Comparison of ENCODE assay signal across 9 cellular contexts in the genomic region with DNA sequence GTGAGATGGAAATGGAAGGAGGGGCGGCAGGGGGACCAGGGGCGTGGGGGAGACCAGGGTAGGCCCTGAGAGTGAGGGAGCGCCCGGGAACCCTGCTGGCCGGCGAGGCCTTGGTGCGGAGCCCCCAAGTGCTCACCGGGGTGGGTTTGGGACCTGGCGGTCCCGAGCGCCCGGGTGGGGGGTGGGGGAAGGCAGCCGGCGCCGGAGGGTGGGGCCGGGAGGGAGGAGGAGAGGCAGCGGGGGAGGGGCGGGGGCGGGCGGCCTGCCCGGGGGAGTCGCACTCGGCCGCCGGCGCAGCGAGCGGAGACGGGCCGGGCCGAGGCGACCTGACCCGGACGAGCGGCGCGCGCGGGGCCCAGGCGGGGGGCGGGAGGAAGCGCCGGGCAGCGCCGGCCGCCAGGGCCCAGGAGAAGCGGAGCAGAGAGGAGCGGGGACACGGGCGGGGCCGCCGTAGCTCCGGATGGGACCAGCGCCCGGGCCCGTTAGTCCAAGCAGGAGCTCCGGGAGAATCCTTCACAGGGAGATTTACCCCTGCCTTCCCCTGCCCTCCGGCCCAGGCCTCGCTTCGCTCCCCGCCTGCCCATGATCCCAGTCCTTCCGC. TPM values are rescaled to one million over a fixed set of nuclear protein-coding genes. Genes with fewer than 3 reads are reported as not detected.
DNase-seq lines count a peak whose midpoint lies in the region; ATAC-seq, FAIRE-seq and TF ChIP-seq lines count a peak whose summit lies in the region.
"Had no signal": no experiment of that assay in that cellular context is flagged by ENCODE, and none has a peak within 500 bp of the region (broad histone marks: within the 10 kb centered on the region; RNA-seq: fewer than 3 reads in every experiment).

TSS of gene NPR2 (plus strand) at position 271 of the 601 bp plus-strand sequence. CDS start 818 bp downstream, outside the sequence.

- intact Hi-C loops in kidney (cut with DNase I) = loop anchor here (5.0 kb wide), 1 partner anchor 91 kb away; no protein-coding TSS in a partner anchor
- intact Hi-C loops in spleen (cut with DNase I; ENCODE audit: low total_unique reads) = loop anchor here (2.0 kb wide), 1 partner anchor 91 kb away; no protein-coding TSS in a partner anchor
- intact Hi-C loops in naive thymus-derived CD4-positive, alpha-beta T cell (cut with micrococcal nuclease) = no loop called here

- H3K36me3 ChIP-seq in kidney (ENCODE audit: control insufficient read depth in 1 of 2, insufficient read depth in 2 of 2, low read length in 2 of 2) (no peaks in the 10 kb centered on the region), spleen (peaks cover 0 to 29% (median 3%) of the 10 kb centered on the region in 6 donors)
- H3K36me3 ChIP-seq in naive thymus-derived CD4-positive, alpha-beta T cell (ENCODE audit: control insufficient read depth in 2 of 3, insufficient read depth in 3 of 3, low read length in 3 of 3) = peaks cover 0 to 6% (median 0%) of the 10 kb centered on the region in 3 experiments

- peak within 1 kb of the TSS; percentile 82 for H3K27ac Mint-ChIP-seq in HFFc6
- peak within 1 kb of the TSS; percentile 61 for H3K27ac Mint-ChIP-seq in central memory CD8-positive, alpha-beta T cell (ENCODE audit: low read depth)
- H3K27ac Mint-ChIP-seq in naive thymus-derived CD4-positive, alpha-beta T cell = no peak within 1 kb of the TSS

- POLR2A ChIA-PET in naive thymus-derived CD4-positive, alpha-beta T cell (lab: Charles Lee) = no interaction called here

- peaks cover 0 to 12% (median 0%) of the 10 kb centered on the region in 7 donors for H3K27me3 ChIP-seq in spleen (replicated peaks in 1 of 7)
- H3K27me3 ChIP-seq in naive thymus-derived CD4-positive, alpha-beta T cell (ENCODE audit: control insufficient read depth in 2 of 2, insufficient read depth in 2 of 2, low read length in 2 of 2) = no peaks in the 10 kb centered on the region

- H3K9me3 ChIP-seq in kidney (ENCODE audit: control insufficient read depth in 1 of 2, low read length in 2 of 2) = no peaks in the 10 kb centered on the region
- no peaks in the 10 kb centered on the region for H3K9me3 ChIP-seq in spleen
- no peaks in the 10 kb centered on the region for H3K9me3 ChIP-seq in naive thymus-derived CD4-positive, alpha-beta T cell (ENCODE audit: control insufficient read depth in 2 of 3, low read length in 3 of 3)

- no peak for TF ChIP-seq POLR2A in spleen (IDR thresholded peaks at IDR 0.05)

- no peak within 1 kb of the TSS for H3K27ac ChIP-seq in kidney (ENCODE audit: low read depth in 2 of 2, low read length in 2 of 2)
- H3K27ac ChIP-seq in spleen = peak within 1 kb of the TSS in 5 of 8 donors; percentile 25 to 60 (median 34)
- H3K27ac ChIP-seq in naive thymus-derived CD4-positive, alpha-beta T cell (ENCODE audit: low read depth, low read length) = no peak within 1 kb of the TSS

- CTCF ChIA-PET in naive thymus-derived CD4-positive, alpha-beta T cell (lab: Charles Lee) = interaction anchor here (0.7 to 2.8 kb wide), 2 partner anchors 87 to 90 kb away, joined by 4 to 18 read pairs; no protein-coding TSS in a partner anchor

- no peaks in the 10 kb centered on the region for H3K9me3 Mint-ChIP-seq in HFFc6
- no peaks in the 10 kb centered on the region for H3K9me3 Mint-ChIP-seq in central memory CD8-positive, alpha-beta T cell
- H3K9me3 Mint-ChIP-seq in naive thymus-derived CD4-positive, alpha-beta T cell = no peaks in the 10 kb centered on the region

- H3K4me3 Mint-ChIP-seq in HFFc6 = peak within 1 kb of the TSS; percentile 82
- no peak within 1 kb of the TSS for H3K4me3 Mint-ChIP-seq in central memory CD8-positive, alpha-beta T cell
- peak within 1 kb of the TSS in 1 of 10 donors; percentile 31 for H3K4me3 Mint-ChIP-seq in naive thymus-derived CD4-positive, alpha-beta T cell

- no peak for FAIRE-seq in kidney (lab: Jason Lieb, UNC)
- FAIRE-seq: islet of Langerhans had no signal

- peaks cover 57% of the 10 kb centered on the region for H3K4me1 Mint-ChIP-seq in HFFc6 (ENCODE audit: low read depth)
- peaks cover 13% of the 10 kb centered on the region for H3K4me1 Mint-ChIP-seq in central memory CD8-positive, alpha-beta T cell
- H3K4me1 Mint-ChIP-seq in naive thymus-derived CD4-positive, alpha-beta T cell = peaks cover 6 to 21% (median 10%) of the 10 kb centered on the region in 7 donors

- H3K36me3 Mint-ChIP-seq in HFFc6 (ENCODE audit: low read depth) = no peaks in the 10 kb centered on the region
- peaks cover 14% of the 10 kb centered on the region for H3K36me3 Mint-ChIP-seq in central memory CD8-positive, alpha-beta T cell (ENCODE audit: insufficient read depth)
- H3K36me3 Mint-ChIP-seq in naive thymus-derived CD4-positive, alpha-beta T cell = peaks cover 0 to 7% (median 2%) of the 10 kb centered on the region in 5 donors

- H3K27me3 Mint-ChIP-seq in HFFc6 (ENCODE audit: insufficient read depth) = peaks cover 5% of the 10 kb centered on the region
- H3K27me3 Mint-ChIP-seq in central memory CD8-positive, alpha-beta T cell = no peaks in the 10 kb centered on the region
- H3K27me3 Mint-ChIP-seq in naive thymus-derived CD4-positive, alpha-beta T cell = no peaks in the 10 kb centered on the region

- H3K4me1 ChIP-seq in kidney (ENCODE audit: control insufficient read depth in 1 of 2, insufficient read depth in 1 of 2, low read depth in 1 of 2, low read length in 2 of 2) = peaks cover 3 to 9% of the 10 kb centered on the region in 2 donors
- peaks cover 7 to 22% (median 14%) of the 10 kb centered on the region in 6 donors for H3K4me1 ChIP-seq in spleen
- no peaks in the 10 kb centered on the region for H3K4me1 ChIP-seq in naive thymus-derived CD4-positive, alpha-beta T cell (ENCODE audit: control insufficient read depth in 2 of 2, insufficient read depth in 2 of 2, low read length in 2 of 2)

- peak within 1 kb of the TSS in 1 of 2 donors; percentile 52 for H3K4me3 ChIP-seq in kidney (ENCODE audit: low read length in 2 of 2)
- peak within 1 kb of the TSS in 5 of 8 donors; percentile 17 to 62 (median 32) for H3K4me3 ChIP-seq in spleen
- H3K4me3 ChIP-seq in naive thymus-derived CD4-positive, alpha-beta T cell (ENCODE audit: low read length) = no peak within 1 kb of the TSS

- no peak for TF ChIP-seq CTCF in HFFc6 (IDR thresholded peaks at IDR 0.05)
- no peak for TF ChIP-seq CTCF in kidney (IDR thresholded peaks at IDR 0.05; ENCODE audit: borderline replicate concordance, extremely low read depth, insufficient read depth)
- peak in 1 of 11 experiments; percentile 29 for TF ChIP-seq CTCF in spleen (IDR thresholded peaks at IDR 0.05 in 8 of 11, conservative IDR thresholded peaks at IDR 0.05 in 3 of 11)

- H3K9ac ChIP-seq in kidney (ENCODE audit: low read length in 2 of 2) = peak within 1 kb of the TSS in 1 of 2 donors; percentile 78

- no peak for DNase-seq in HFFc6
- DNase-seq in central memory CD8-positive, alpha-beta T cell (ENCODE audit: low spot score in 2 of 2) = no peak
- DNase-seq in kidney = peak; percentile 86
- no peak for DNase-seq in spleen
- no peak for DNase-seq in HT-29 (ENCODE audit: low spot score)
- no peak for DNase-seq in NOMO-1 (lab: John Stamatoyannopoulos, UW; ENCODE audit: unreplicated experiment in 2 of 2)
- DNase-seq in naive thymus-derived CD4-positive, alpha-beta T cell = no peak

- WGBS in spleen, 5 donors = 8 to 75% (median 22%) methylated on average over 45 to 62 of the region's 62 CpGs

- ATAC-seq in central memory CD8-positive, alpha-beta T cell (replicated peaks; ENCODE audit: extremely low read depth, poor library complexity, severe bottlenecking) = no peak
- no peak for ATAC-seq in GM21737 (IDR thresholded peaks at IDR 0.05; ENCODE audit: unreplicated experiment)
- ATAC-seq in naive thymus-derived CD4-positive, alpha-beta T cell = no peak

RNA-seq across cellular contexts. Expression of gene NPR2, which starts in this region (rescaled TPM):
- 10 to 100 TPM; 38.3 to 48.5 (median 41.7) TPM for total RNA-seq in HFFc6 (2021; fragmentation: NEBNext Ultra II Directional; extraction: Animal tissue kit (Norgen Biotek cat#: 25700))
- 17.0 TPM for total RNA-seq in kidney
- 11.4 TPM for polyA plus RNA-seq in kidney (ENCODE audit: insufficient read depth, low read depth, low replicate concordance)
- 10 to 100 TPM in 2 of 7 donors, 1 to 10 TPM in 5; 6.7 to 17.1 (median 9.2) TPM for total RNA-seq in spleen
- polyA plus RNA-seq in spleen = 1 to 10 TPM; 5.8 to 7.8 (median 7.3) TPM
- total RNA-seq in HT-29 (2014; rRNA removed; shearing (Covaris generic)) = 6.3 and 8.3 TPM in 2 replicates
- 10 to 100 TPM in 3 of 5 experiments, 1 to 10 TPM in 2; 3.1 to 22.2 (median 11.2) TPM for total RNA-seq in naive thymus-derived CD4-positive, alpha-beta T cell
- 1 to 10 TPM; 1.0 to 1.2 TPM for polyA plus RNA-seq in naive thymus-derived CD4-positive, alpha-beta T cell

Comparison
In these comparisons a context has a peak if more than half of its experiments do, and no peak if none do; other contexts are left out.
1. H3K27ac Mint-ChIP-seq: peak in HFFc6 (single experiment) and central memory CD8-positive, alpha-beta T cell (single experiment); none in naive thymus-derived CD4-positive, alpha-beta T cell (0 of 9).
2. H3K27ac ChIP-seq: peak in spleen (5 of 8); none in kidney (0 of 2) and naive thymus-derived CD4-positive, alpha-beta T cell (single experiment).
3. intact Hi-C loops: an anchor here in kidney (5.0 kb wide) and spleen (2.0 kb wide); none called in naive thymus-derived CD4-positive, alpha-beta T cell.